10 cellular contexts compared by ENCODE assay signal in the genomic region with DNA sequence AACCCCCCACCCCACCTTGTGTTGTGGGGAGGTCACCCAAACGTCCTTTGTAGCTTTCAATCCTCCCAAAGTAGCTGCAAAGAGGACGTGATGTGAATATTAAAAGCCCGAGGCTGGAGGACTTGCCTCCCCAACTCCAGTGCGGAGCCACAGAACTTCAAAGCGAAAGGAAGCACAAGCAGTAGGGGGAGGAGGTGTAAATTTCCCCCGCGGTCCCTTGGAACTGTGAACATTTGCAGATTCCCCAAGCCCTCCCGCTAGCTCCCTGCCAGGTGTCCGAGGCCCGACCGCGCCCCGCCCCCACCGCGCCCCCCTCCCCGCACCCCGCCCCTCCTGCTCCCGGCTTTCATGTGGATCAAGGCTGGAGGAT. TPM values are rescaled to one million over a fixed set of nuclear protein-coding genes. Genes with fewer than 3 reads are reported as not detected.
DNase-seq lines count a peak whose midpoint lies in the region; ATAC-seq, FAIRE-seq and TF ChIP-seq lines count a peak whose summit lies in the region.
"Had no signal": no experiment of that assay in that cellular context is flagged by ENCODE, and none has a peak within 500 bp of the region (broad histone marks: within the 10 kb centered on the region; RNA-seq: fewer than 3 reads in every experiment).

No MANE protein-coding gene starts in this region.

- H3K9me3 ChIP-seq in upper lobe of left lung = no peaks in the 10 kb centered on the region

- FAIRE-seq in bronchial epithelial cell (lab: Jason Lieb, UNC) = no peak

- H3K4me1 ChIP-seq in upper lobe of left lung = peaks cover 8 to 14% (median 11%) of the 10 kb centered on the region in 4 donors

- H3K27me3 Mint-ChIP-seq in activated naive CD4-positive, alpha-beta T cell treated with anti-CD3 and anti-CD28 coated beads, Interleukin-2, amount 50 U/mL, for 24 hours = peaks cover 4% of the 10 kb centered on the region
- H3K27me3 Mint-ChIP-seq in memory B cell = peaks cover 5% of the 10 kb centered on the region

- no peaks in the 10 kb centered on the region for H3K36me3 Mint-ChIP-seq in activated naive CD4-positive, alpha-beta T cell treated with anti-CD3 and anti-CD28 coated beads, Interleukin-2, amount 50 U/mL, for 24 hours
- no peaks in the 10 kb centered on the region for H3K36me3 Mint-ChIP-seq in memory B cell

- ATAC-seq in memory B cell (ENCODE audit: low read depth) (peak; percentile 7), upper lobe of left lung (ENCODE audit: low FRiP score in 2 of 2) (no peak), HG03196 (IDR thresholded peaks at IDR 0.05; ENCODE audit: unreplicated experiment) (no peak), HG03342 (IDR thresholded peaks at IDR 0.05; ENCODE audit: unreplicated experiment) (no peak)

- H3K36me3 ChIP-seq in bronchial epithelial cell (ENCODE audit: control insufficient read depth, insufficient read depth, low read length) = no peaks in the 10 kb centered on the region
- H3K36me3 ChIP-seq in upper lobe of left lung = no peaks in the 10 kb centered on the region

- TF ChIP-seq POLR2A in upper lobe of left lung (IDR thresholded peaks at IDR 0.05) = no peak

- TF ChIP-seq EP300 in upper lobe of left lung (IDR thresholded peaks at IDR 0.05) = no peak

- H3K27ac ChIP-seq in upper lobe of left lung = no peak overlapping the region

- peaks cover 18% of the 10 kb centered on the region for H3K4me1 Mint-ChIP-seq in activated naive CD4-positive, alpha-beta T cell treated with anti-CD3 and anti-CD28 coated beads, Interleukin-2, amount 50 U/mL, for 24 hours
- peaks cover 10% of the 10 kb centered on the region for H3K4me1 Mint-ChIP-seq in memory B cell

- peak overlapping the region; percentile 89 for H3K4me3 Mint-ChIP-seq in activated naive CD4-positive, alpha-beta T cell treated with anti-CD3 and anti-CD28 coated beads, Interleukin-2, amount 50 U/mL, for 24 hours
- H3K4me3 Mint-ChIP-seq in memory B cell = peak overlapping the region; percentile 86

- H3K27ac Mint-ChIP-seq in activated naive CD4-positive, alpha-beta T cell treated with anti-CD3 and anti-CD28 coated beads, Interleukin-2, amount 50 U/mL, for 24 hours = no peak overlapping the region
- H3K27ac Mint-ChIP-seq in memory B cell = peak overlapping the region; percentile 64

- H3K4me3 ChIP-seq in bronchial epithelial cell (ENCODE audit: low read depth, low read length) (peak overlapping the region; percentile 13), upper lobe of left lung (peak overlapping the region in 3 of 4 donors; percentile 33 to 44 (median 35))

- TF ChIP-seq CTCF in bronchial epithelial cell (IDR thresholded peaks at IDR 0.05; ENCODE audit: insufficient read depth, low read length, severe bottlenecking) (no peak), upper lobe of left lung (IDR thresholded peaks at IDR 0.05) (no peak)

- DNase-seq in activated naive CD4-positive, alpha-beta T cell treated with anti-CD3 and anti-CD28 coated beads, Interleukin-2, amount 50 U/mL, for 16 hours = no peak
- no peak for DNase-seq in bronchial epithelial cell (ENCODE audit: low read depth)
- no peak for DNase-seq in memory B cell (ENCODE audit: low spot score in 2 of 2)
- DNase-seq in upper lobe of left lung = peak in 1 of 2 donors; percentile 51
- DNase-seq in SIG-M5 treated with dmso at 0.1 percent for 504 hours (lab: John Stamatoyannopoulos, UW; ENCODE audit: unreplicated experiment) = no peak
- DNase-seq: NCI-H2081 had no signal

- no peaks in the 10 kb centered on the region for H3K27me3 ChIP-seq in bronchial epithelial cell (ENCODE audit: control insufficient read depth, insufficient read depth, low read length)
- no peaks in the 10 kb centered on the region for H3K27me3 ChIP-seq in upper lobe of left lung

- 5 to 6% methylated on average over 7 to 12 of the region's 18 CpGs for WGBS in upper lobe of left lung, 2 donors

- H3K9me3 Mint-ChIP-seq in activated naive CD4-positive, alpha-beta T cell treated with anti-CD3 and anti-CD28 coated beads, Interleukin-2, amount 50 U/mL, for 24 hours = no peaks in the 10 kb centered on the region
- no peaks in the 10 kb centered on the region for H3K9me3 Mint-ChIP-seq in memory B cell

RNA-seq across cellular contexts. Expression of a gene that starts 41.5 kb away (rescaled TPM):
- total RNA-seq in bronchial epithelial cell (0.13 TPM in 1 of 2 replicates, not detected in the other), upper lobe of left lung (1 to 10 TPM in 1 of 6 donors, under 1 TPM in 1, not detected in 4; 0.30 to 1.0 TPM)
- total RNA-seq: Daoy had no signal
